Comparison of ENCODE assay signal across 1 cellular context in the genomic region with DNA sequence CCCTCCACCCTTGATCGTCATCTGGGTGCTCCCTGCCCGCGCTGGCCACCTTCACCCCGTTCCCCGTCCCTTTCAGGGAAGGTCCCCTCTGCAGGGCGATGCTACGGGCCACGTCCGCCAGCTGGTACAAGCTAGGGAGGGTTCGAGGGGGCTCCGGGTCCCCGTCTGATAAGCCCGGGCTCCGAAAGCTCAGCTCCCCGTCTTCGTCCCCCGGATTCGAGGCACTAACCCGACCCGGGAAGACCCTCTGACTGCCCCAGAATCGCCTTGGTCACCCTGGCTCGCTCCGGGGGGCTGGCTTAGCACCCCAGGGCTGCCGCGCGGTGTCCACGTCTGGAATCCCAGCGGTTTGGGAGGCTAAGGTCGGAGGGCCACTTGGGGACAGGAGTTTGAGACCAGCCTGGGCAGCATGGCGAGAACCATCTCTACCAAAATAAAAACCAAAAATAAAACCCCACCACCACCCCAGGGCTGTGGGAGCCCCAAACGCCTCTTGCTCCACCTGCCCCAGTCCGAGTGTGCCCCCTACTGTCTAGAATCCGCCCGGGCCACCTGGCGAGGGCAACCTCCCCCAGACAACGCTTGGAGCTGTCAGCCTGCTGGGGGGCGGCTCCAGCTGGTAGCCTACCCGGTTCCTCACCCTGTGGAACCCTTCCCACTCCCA.
TF ChIP-seq lines count a peak whose summit lies in the region.

No MANE protein-coding gene starts in this region.

TF ChIP-seq in GM12878, 131 proteins besides CTCF, POLR2A, EP300 and RAD21 (continues in another document):
- TF ChIP-seq ZNF24 (IDR thresholded peaks at IDR 0.05) (no peak), ZNF207 (IDR thresholded peaks at IDR 0.05; ENCODE audit: borderline replicate concordance) (peak; percentile 24; the same call in 1 of the 2 replicates), ATF7 (IDR thresholded peaks at IDR 0.05; ENCODE audit: low read depth) (no peak), RCOR1 (conservative IDR thresholded peaks at IDR 0.05; ENCODE audit: low read depth, low read length) (0 out of 2 replicates have a peak, but pooled peaks have one; percentile 42), WRNIP1 (IDR thresholded peaks at IDR 0.05; ENCODE audit: borderline replicate concordance, low read depth, low read length) (no peak), TCF12 (IDR thresholded peaks at IDR 0.05; ENCODE audit: low read depth, low read length) (peak; percentile 91), FOXK2 (IDR thresholded peaks at IDR 0.05) (no peak), IRF4 (IDR thresholded peaks at IDR 0.05; ENCODE audit: low read depth, low read length) (no peak), BHLHE40 (IDR thresholded peaks at IDR 0.05; ENCODE audit: borderline replicate concordance in 1 of 2, low read depth in 2 of 2, low read length in 1 of 2) (0 out of 4 replicates have a peak, but pooled peaks of 1 of the 2 experiments have one; percentile 20), TCF3 (IDR thresholded peaks at IDR 0.05; ENCODE audit: borderline replicate concordance, insufficient read depth, low read depth, low read length) (peak; percentile 96), SMARCA5 (IDR thresholded peaks at IDR 0.05) (peak; percentile 59; the same call in 1 of the 2 replicates), CHD1 (IDR thresholded peaks at IDR 0.05; ENCODE audit: low read depth, low read length) (no peak), JUND (IDR thresholded peaks at IDR 0.05; ENCODE audit: low read depth, low read length) (no peak), EZH2 (IDR thresholded peaks at IDR 0.05; ENCODE audit: borderline replicate concordance, control insufficient read depth, low read depth, low read length) (no peak), ETV6 (conservative IDR thresholded peaks at IDR 0.05 in 1 of 2, IDR thresholded peaks at IDR 0.05 in 1 of 2; ENCODE audit: borderline replicate concordance in 1 of 2, low read depth in 1 of 2) (no peak), MEF2A (IDR thresholded peaks at IDR 0.05; ENCODE audit: insufficient read depth, low read depth, low read length) (no peak), TBL1XR1 (IDR thresholded peaks at IDR 0.05; ENCODE audit: low read depth, low read length) (0 out of 2 replicates have a peak, but pooled peaks have one; percentile 23), YY1 (IDR thresholded peaks at IDR 0.05; ENCODE audit: low read depth, low read length) (peak; percentile 60; the same call in 1 of the 2 replicates), MXI1 (IDR thresholded peaks at IDR 0.05; ENCODE audit: low read depth, low read length) (peak; percentile 73; the same call in 1 of the 2 replicates)
- TF ChIP-seq, protein P1, sequence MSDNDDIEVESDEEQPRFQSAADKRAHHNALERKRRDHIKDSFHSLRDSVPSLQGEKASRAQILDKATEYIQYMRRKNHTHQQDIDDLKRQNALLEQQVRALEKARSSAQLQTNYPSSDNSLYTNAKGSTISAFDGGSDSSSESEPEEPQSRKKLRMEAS (IDR thresholded peaks at IDR 0.05; ENCODE audit: low read depth, low read length), result peak; percentile 55; the same call in 1 of the 2 replicates
- TF ChIP-seq, protein P2, sequence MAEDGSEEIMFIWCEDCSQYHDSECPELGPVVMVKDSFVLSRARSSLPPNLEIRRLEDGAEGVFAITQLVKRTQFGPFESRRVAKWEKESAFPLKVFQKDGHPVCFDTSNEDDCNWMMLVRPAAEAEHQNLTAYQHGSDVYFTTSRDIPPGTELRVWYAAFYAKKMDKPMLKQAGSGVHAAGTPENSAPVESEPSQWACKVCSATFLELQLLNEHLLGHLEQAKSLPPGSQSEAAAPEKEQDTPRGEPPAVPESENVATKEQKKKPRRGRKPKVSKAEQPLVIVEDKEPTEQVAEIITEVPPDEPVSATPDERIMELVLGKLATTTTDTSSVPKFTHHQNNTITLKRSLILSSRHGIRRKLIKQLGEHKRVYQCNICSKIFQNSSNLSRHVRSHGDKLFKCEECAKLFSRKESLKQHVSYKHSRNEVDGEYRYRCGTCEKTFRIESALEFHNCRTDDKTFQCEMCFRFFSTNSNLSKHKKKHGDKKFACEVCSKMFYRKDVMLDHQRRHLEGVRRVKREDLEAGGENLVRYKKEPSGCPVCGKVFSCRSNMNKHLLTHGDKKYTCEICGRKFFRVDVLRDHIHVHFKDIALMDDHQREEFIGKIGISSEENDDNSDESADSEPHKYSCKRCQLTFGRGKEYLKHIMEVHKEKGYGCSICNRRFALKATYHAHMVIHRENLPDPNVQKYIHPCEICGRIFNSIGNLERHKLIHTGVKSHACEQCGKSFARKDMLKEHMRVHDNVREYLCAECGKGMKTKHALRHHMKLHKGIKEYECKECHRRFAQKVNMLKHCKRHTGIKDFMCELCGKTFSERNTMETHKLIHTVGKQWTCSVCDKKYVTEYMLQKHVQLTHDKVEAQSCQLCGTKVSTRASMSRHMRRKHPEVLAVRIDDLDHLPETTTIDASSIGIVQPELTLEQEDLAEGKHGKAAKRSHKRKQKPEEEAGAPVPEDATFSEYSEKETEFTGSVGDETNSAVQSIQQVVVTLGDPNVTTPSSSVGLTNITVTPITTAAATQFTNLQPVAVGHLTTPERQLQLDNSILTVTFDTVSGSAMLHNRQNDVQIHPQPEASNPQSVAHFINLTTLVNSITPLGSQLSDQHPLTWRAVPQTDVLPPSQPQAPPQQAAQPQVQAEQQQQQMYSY (CRISPR knock-in tag; IDR thresholded peaks at IDR 0.05), result no peak
- TF ChIP-seq, protein P3, sequence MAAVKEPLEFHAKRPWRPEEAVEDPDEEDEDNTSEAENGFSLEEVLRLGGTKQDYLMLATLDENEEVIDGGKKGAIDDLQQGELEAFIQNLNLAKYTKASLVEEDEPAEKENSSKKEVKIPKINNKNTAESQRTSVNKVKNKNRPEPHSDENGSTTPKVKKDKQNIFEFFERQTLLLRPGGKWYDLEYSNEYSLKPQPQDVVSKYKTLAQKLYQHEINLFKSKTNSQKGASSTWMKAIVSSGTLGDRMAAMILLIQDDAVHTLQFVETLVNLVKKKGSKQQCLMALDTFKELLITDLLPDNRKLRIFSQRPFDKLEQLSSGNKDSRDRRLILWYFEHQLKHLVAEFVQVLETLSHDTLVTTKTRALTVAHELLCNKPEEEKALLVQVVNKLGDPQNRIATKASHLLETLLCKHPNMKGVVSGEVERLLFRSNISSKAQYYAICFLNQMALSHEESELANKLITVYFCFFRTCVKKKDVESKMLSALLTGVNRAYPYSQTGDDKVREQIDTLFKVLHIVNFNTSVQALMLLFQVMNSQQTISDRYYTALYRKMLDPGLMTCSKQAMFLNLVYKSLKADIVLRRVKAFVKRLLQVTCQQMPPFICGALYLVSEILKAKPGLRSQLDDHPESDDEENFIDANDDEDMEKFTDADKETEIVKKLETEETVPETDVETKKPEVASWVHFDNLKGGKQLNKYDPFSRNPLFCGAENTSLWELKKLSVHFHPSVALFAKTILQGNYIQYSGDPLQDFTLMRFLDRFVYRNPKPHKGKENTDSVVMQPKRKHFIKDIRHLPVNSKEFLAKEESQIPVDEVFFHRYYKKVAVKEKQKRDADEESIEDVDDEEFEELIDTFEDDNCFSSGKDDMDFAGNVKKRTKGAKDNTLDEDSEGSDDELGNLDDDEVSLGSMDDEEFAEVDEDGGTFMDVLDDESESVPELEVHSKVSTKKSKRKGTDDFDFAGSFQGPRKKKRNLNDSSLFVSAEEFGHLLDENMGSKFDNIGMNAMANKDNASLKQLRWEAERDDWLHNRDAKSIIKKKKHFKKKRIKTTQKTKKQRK (IDR thresholded peaks at IDR 0.05; ENCODE audit: low read depth, low read length), result no peak
- TF ChIP-seq, protein P4, sequence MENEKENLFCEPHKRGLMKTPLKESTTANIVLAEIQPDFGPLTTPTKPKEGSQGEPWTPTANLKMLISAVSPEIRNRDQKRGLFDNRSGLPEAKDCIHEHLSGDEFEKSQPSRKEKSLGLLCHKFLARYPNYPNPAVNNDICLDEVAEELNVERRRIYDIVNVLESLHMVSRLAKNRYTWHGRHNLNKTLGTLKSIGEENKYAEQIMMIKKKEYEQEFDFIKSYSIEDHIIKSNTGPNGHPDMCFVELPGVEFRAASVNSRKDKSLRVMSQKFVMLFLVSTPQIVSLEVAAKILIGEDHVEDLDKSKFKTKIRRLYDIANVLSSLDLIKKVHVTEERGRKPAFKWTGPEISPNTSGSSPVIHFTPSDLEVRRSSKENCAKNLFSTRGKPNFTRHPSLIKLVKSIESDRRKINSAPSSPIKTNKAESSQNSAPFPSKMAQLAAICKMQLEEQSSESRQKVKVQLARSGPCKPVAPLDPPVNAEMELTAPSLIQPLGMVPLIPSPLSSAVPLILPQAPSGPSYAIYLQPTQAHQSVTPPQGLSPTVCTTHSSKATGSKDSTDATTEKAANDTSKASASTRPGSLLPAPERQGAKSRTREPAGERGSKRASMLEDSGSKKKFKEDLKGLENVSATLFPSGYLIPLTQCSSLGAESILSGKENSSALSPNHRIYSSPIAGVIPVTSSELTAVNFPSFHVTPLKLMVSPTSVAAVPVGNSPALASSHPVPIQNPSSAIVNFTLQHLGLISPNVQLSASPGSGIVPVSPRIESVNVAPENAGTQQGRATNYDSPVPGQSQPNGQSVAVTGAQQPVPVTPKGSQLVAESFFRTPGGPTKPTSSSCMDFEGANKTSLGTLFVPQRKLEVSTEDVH (IDR thresholded peaks at IDR 0.05; ENCODE audit: low read depth, partially characterized antibody), result no peak
- TF ChIP-seq, protein P5, sequence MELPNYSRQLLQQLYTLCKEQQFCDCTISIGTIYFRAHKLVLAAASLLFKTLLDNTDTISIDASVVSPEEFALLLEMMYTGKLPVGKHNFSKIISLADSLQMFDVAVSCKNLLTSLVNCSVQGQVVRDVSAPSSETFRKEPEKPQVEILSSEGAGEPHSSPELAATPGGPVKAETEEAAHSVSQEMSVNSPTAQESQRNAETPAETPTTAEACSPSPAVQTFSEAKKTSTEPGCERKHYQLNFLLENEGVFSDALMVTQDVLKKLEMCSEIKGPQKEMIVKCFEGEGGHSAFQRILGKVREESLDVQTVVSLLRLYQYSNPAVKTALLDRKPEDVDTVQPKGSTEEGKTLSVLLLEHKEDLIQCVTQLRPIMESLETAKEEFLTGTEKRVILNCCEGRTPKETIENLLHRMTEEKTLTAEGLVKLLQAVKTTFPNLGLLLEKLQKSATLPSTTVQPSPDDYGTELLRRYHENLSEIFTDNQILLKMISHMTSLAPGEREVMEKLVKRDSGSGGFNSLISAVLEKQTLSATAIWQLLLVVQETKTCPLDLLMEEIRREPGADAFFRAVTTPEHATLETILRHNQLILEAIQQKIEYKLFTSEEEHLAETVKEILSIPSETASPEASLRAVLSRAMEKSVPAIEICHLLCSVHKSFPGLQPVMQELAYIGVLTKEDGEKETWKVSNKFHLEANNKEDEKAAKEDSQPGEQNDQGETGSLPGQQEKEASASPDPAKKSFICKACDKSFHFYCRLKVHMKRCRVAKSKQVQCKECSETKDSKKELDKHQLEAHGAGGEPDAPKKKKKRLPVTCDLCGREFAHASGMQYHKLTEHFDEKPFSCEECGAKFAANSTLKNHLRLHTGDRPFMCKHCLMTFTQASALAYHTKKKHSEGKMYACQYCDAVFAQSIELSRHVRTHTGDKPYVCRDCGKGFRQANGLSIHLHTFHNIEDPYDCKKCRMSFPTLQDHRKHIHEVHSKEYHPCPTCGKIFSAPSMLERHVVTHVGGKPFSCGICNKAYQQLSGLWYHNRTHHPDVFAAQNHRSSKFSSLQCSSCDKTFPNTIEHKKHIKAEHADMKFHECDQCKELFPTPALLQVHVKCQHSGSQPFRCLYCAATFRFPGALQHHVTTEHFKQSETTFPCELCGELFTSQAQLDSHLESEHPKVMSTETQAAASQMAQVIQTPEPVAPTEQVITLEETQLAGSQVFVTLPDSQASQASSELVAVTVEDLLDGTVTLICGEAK (IDR thresholded peaks at IDR 0.05; ENCODE audit: borderline replicate concordance), result 0 out of 2 replicates have a peak, but pooled peaks have one; percentile 11
- TF ChIP-seq, protein P6, sequence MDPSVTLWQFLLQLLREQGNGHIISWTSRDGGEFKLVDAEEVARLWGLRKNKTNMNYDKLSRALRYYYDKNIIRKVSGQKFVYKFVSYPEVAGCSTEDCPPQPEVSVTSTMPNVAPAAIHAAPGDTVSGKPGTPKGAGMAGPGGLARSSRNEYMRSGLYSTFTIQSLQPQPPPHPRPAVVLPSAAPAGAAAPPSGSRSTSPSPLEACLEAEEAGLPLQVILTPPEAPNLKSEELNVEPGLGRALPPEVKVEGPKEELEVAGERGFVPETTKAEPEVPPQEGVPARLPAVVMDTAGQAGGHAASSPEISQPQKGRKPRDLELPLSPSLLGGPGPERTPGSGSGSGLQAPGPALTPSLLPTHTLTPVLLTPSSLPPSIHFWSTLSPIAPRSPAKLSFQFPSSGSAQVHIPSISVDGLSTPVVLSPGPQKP (IDR thresholded peaks at IDR 0.05; ENCODE audit: low read depth, low read length), result no peak
- TF ChIP-seq, protein P7, sequence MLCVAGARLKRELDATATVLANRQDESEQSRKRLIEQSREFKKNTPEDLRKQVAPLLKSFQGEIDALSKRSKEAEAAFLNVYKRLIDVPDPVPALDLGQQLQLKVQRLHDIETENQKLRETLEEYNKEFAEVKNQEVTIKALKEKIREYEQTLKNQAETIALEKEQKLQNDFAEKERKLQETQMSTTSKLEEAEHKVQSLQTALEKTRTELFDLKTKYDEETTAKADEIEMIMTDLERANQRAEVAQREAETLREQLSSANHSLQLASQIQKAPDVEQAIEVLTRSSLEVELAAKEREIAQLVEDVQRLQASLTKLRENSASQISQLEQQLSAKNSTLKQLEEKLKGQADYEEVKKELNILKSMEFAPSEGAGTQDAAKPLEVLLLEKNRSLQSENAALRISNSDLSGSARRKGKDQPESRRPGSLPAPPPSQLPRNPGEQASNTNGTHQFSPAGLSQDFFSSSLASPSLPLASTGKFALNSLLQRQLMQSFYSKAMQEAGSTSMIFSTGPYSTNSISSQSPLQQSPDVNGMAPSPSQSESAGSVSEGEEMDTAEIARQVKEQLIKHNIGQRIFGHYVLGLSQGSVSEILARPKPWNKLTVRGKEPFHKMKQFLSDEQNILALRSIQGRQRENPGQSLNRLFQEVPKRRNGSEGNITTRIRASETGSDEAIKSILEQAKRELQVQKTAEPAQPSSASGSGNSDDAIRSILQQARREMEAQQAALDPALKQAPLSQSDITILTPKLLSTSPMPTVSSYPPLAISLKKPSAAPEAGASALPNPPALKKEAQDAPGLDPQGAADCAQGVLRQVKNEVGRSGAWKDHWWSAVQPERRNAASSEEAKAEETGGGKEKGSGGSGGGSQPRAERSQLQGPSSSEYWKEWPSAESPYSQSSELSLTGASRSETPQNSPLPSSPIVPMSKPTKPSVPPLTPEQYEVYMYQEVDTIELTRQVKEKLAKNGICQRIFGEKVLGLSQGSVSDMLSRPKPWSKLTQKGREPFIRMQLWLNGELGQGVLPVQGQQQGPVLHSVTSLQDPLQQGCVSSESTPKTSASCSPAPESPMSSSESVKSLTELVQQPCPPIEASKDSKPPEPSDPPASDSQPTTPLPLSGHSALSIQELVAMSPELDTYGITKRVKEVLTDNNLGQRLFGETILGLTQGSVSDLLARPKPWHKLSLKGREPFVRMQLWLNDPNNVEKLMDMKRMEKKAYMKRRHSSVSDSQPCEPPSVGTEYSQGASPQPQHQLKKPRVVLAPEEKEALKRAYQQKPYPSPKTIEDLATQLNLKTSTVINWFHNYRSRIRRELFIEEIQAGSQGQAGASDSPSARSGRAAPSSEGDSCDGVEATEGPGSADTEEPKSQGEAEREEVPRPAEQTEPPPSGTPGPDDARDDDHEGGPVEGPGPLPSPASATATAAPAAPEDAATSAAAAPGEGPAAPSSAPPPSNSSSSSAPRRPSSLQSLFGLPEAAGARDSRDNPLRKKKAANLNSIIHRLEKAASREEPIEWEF (IDR thresholded peaks at IDR 0.05; ENCODE audit: insufficient replicate concordance, low read depth, low read length), result no peak
- TF ChIP-seq, protein P8, sequence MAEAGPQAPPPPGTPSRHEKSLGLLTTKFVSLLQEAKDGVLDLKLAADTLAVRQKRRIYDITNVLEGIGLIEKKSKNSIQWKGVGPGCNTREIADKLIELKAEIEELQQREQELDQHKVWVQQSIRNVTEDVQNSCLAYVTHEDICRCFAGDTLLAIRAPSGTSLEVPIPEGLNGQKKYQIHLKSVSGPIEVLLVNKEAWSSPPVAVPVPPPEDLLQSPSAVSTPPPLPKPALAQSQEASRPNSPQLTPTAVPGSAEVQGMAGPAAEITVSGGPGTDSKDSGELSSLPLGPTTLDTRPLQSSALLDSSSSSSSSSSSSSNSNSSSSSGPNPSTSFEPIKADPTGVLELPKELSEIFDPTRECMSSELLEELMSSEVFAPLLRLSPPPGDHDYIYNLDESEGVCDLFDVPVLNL (IDR thresholded peaks at IDR 0.05; ENCODE audit: low read depth, low read length), result no peak
